Comparison of ENCODE assay signal across 8 cellular contexts in the genomic region with DNA sequence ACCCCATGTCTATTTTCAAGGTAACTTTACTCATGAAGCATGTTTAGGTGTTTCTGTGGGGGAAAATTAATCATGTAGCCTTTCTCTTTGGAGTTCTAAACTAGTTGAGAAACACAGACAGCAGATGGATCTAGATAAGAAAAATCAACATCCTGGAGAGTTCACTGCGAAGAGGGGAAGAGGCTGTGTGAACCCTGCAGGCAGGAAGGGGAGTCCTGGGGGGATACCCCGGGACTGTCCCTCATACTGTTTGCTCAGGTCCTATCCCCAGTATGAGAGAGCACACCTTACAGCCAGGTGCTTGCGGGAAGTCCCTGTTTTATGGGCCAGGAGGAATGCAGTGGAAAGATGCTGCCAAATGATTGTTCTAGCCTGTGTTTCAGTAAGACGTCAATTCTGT.
DNase-seq lines count a peak whose midpoint lies in the region; ATAC-seq and TF ChIP-seq lines count a peak whose summit lies in the region.

No MANE protein-coding gene starts in this region.

- peak; percentile 68 for DNase-seq in activated effector memory CD4-positive, alpha-beta T cell treated with anti-CD3 and anti-CD28 coated beads, Interleukin-2, amount 50 U/mL, for 16 hours
- DNase-seq in activated effector memory CD4-positive, alpha-beta T cell treated with Interleukin-2 at 50 U/mL for 16 hours: no peak
- peak; percentile 17 for DNase-seq in central memory CD4-positive, alpha-beta T cell
- DNase-seq in stimulated activated naive CD8-positive, alpha-beta T cell treated with anti-CD3 and anti-CD28 coated beads, Interleukin-15, Interleukin-2, amounts not matched to agents 100 U/mL and 50 U/mL, for 24 hours: no peak
- no peak for DNase-seq in erythroblast (lab: John Stamatoyannopoulos, UW)
- DNase-seq in GM03348 (ENCODE audit: low spot score): no peak

- ATAC-seq in HG03460 (IDR thresholded peaks at IDR 0.05; ENCODE audit: unreplicated experiment) (peak; percentile 67), GM18873 (IDR thresholded peaks at IDR 0.05; ENCODE audit: low FRiP score, unreplicated experiment) (no peak)
- peak; percentile 81 for ATAC-seq in stimulated activated naive CD8-positive, alpha-beta T cell treated with anti-CD3 and anti-CD28 coated beads, Interleukin-15, Interleukin-2, amounts not matched to agents 100 U/mL and 50 U/mL, for 24 hours

- no peak for TF ChIP-seq POLR2A in erythroblast (IDR thresholded peaks at IDR 0.05; ENCODE audit: low read length)

Comparison
In these comparisons a context has a peak if more than half of its experiments do, and no peak if none do; other contexts are left out.
1. DNase-seq: peak in activated effector memory CD4-positive, alpha-beta T cell treated with anti-CD3 and anti-CD28 coated beads, Interleukin-2, amount 50 U/mL, for 16 hours (single experiment) and central memory CD4-positive, alpha-beta T cell (single experiment); none in activated effector memory CD4-positive, alpha-beta T cell treated with Interleukin-2 at 50 U/mL for 16 hours (single experiment), stimulated activated naive CD8-positive, alpha-beta T cell treated with anti-CD3 and anti-CD28 coated beads, Interleukin-15, Interleukin-2, amounts not matched to agents 100 U/mL and 50 U/mL, for 24 hours (single experiment), erythroblast (0 of 2) and GM03348 (single experiment).